Comparison of ENCODE assay signal across 1 cellular context in genomic region chr12:31585271-31585670, GRCh38.
TF ChIP-seq lines count a peak whose summit lies in the region.

No MANE protein-coding gene starts in this region.

TF ChIP-seq in GM23338, 12 proteins besides CTCF, POLR2A, EP300 and RAD21 (continued from another document):
- TF ChIP-seq ETS1 (IDR thresholded peaks at IDR 0.05) (no peak), ZNF114 (CRISPR knock-in tag; IDR thresholded peaks at IDR 0.05) (no peak), EZH2 (IDR thresholded peaks at IDR 0.05; ENCODE audit: low read depth, unreplicated experiment) (no peak), JUNB (IDR thresholded peaks at IDR 0.05; ENCODE audit: unreplicated experiment) (no peak), STAT1 (IDR thresholded peaks at IDR 0.05; ENCODE audit: unreplicated experiment) (no peak)
